Comparison of ENCODE assay signal across 8 cellular contexts in the genomic region with DNA sequence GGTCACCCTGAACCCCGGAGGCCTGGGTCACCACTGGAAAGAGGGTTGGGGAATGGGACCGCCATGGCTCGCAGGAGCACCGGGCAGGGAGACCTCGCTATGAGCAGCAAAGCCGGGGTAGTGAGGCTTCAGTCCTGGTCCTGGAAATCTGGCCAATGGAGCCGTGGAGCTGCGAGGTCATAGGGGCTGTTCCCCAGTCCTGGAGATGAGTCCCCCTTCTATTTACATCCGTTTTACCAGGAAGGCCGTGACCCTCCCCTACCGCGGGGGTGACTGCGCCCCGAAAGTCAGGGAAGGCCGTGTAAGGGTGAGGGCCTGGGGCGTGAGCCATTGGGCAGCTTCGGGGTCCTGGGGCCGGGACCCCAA. TPM values are rescaled to one million over a fixed set of nuclear protein-coding genes. Genes with fewer than 3 reads are reported as not detected.
DNase-seq lines count a peak whose midpoint lies in the region; ATAC-seq, FAIRE-seq and TF ChIP-seq lines count a peak whose summit lies in the region.

No MANE protein-coding gene starts in this region.

- no peak for TF ChIP-seq RAD21 in K562 (CRISPR knock-in tag; conservative IDR thresholded peaks at IDR 0.05 in 1 of 2, IDR thresholded peaks at IDR 0.05 in 1 of 2)

- H3K36me3 ChIP-seq in heart left ventricle (peaks cover 0 to 35% (median 9%) of the 10 kb centered on the region in 9 donors), K562 (ENCODE audit: control insufficient read depth, insufficient read depth, low read length) (peaks cover 35% of the 10 kb centered on the region; the same call in 1 of the 3 replicates), lung (ENCODE audit: control insufficient read depth in 2 of 2, insufficient read depth in 2 of 2, low read length in 2 of 2) (peaks cover 0 to 14% of the 10 kb centered on the region in 2 donors), upper lobe of right lung (no peaks in the 10 kb centered on the region)

- H3K79me2 ChIP-seq in K562 (ENCODE audit: control insufficient read depth, insufficient read depth, low read length): peaks cover 38% of the 10 kb centered on the region

- H3K4me3 ChIP-seq in heart left ventricle (peak overlapping the region; percentile 54 to 79 (median 66)), K562 (peak overlapping the region; percentile 65), lung (peak overlapping the region; percentile 34), upper lobe of right lung (peak overlapping the region; percentile 68)

- TF ChIP-seq POLR2A in heart left ventricle (IDR thresholded peaks at IDR 0.05): no peak
- no peak for TF ChIP-seq POLR2A in K562 (conservative IDR thresholded peaks at IDR 0.05)
- TF ChIP-seq POLR2A in GM18505 (IDR thresholded peaks at IDR 0.05; ENCODE audit: borderline replicate concordance, extremely low read depth, insufficient read depth, insufficient read length): no peak

- peak overlapping the region; percentile 57; the same call in 1 of the 2 replicates for H2AFZ ChIP-seq in K562 (ENCODE audit: low read depth, low read length)

- no peak for ATAC-seq in heart left ventricle
- ATAC-seq in left ventricle myocardium superior: no peak
- ATAC-seq in K562: no peak
- no peak for ATAC-seq in lung (ENCODE audit: insufficient read depth, low FRiP score)
- ATAC-seq in upper lobe of right lung: no peak
- ATAC-seq in GM19395 (IDR thresholded peaks at IDR 0.05; ENCODE audit: unreplicated experiment): no peak
- ATAC-seq in GM18505 (IDR thresholded peaks at IDR 0.05; ENCODE audit: unreplicated experiment): no peak

- TF ChIP-seq CTCF in heart left ventricle (IDR thresholded peaks at IDR 0.05) (no peak), K562 (IDR thresholded peaks at IDR 0.05 in 2 of 3, conservative IDR thresholded peaks at IDR 0.05 in 1 of 3; ENCODE audit: insufficient read depth in 2 of 3, low read depth in 1 of 3, low read length in 3 of 3) (no peak), lung (IDR thresholded peaks at IDR 0.05; ENCODE audit: control extremely low read depth, extremely low read depth) (no peak), upper lobe of right lung (IDR thresholded peaks at IDR 0.05) (no peak)

- H3K4me1 ChIP-seq in heart left ventricle (peaks cover 4 to 41% (median 27%) of the 10 kb centered on the region in 12 donors), K562 (replicated peaks in 1 of 2; ENCODE audit: control insufficient read depth in 2 of 2, insufficient read depth in 2 of 2, low read length in 2 of 2) (peaks cover 10 to 84% of the 10 kb centered on the region in 2 experiments; a peak in 4 of 5 replicates), lung (ENCODE audit: control insufficient read depth in 2 of 2, insufficient read depth in 2 of 2, low read length in 2 of 2) (peaks cover 5 to 10% of the 10 kb centered on the region in 2 donors), upper lobe of right lung (peaks cover 23% of the 10 kb centered on the region)

- no peaks in the 10 kb centered on the region for H3K9me3 ChIP-seq in heart left ventricle
- H3K9me3 ChIP-seq in K562 (replicated peaks; ENCODE audit: control insufficient read depth, insufficient read depth, low read depth, low read length): no peaks in the 10 kb centered on the region
- H3K9me3 ChIP-seq in lung (ENCODE audit: control insufficient read depth in 2 of 2, insufficient read depth in 1 of 2, low read length in 1 of 2): no peaks in the 10 kb centered on the region
- no peaks in the 10 kb centered on the region for H3K9me3 ChIP-seq in upper lobe of right lung

- DNase-seq in heart left ventricle (no peak), left ventricle myocardium superior (no peak), K562 (ENCODE audit: extremely low read depth in 1 of 4, low spot score in 3 of 4) (no peak), lung (ENCODE audit: low spot score) (no peak), upper lobe of right lung (no peak), occipital lobe (lab: John Stamatoyannopoulos, UW) (no peak)

- peak overlapping the region; percentile 75 to 96 (median 93) for H3K27ac ChIP-seq in heart left ventricle
- H3K27ac ChIP-seq in K562 (ENCODE audit: extremely low read depth, low read depth, low read length): peak overlapping the region; percentile 94
- peak overlapping the region; percentile 58 to 85 for H3K27ac ChIP-seq in lung (ENCODE audit: low read depth in 1 of 2, low read length in 1 of 2)
- peak overlapping the region; percentile 93 for H3K27ac ChIP-seq in upper lobe of right lung

- no peaks in the 10 kb centered on the region for H3K9me1 ChIP-seq in K562 (ENCODE audit: control insufficient read depth, insufficient read depth, low read length)

- in situ Hi-C loops in K562 (cut with MboI): no loop called here

- CTCF ChIA-PET in K562 (lab: Yijun Ruan, JAX; ENCODE audit: low intra/inter-chr PET ratio): no interaction called here

- H3K4me2 ChIP-seq in K562 (ENCODE audit: insufficient read depth, low read length): peak overlapping the region; percentile 85

- intact Hi-C loops in heart left ventricle (cut with DNase I) (loop anchor here in 1 of 10 donors (10.0 kb wide), 1 partner anchor 450 kb away; no protein-coding TSS in a partner anchor), left ventricle myocardium superior (cut with micrococcal nuclease) (no loop called here), K562 (cut with micrococcal nuclease) (loop anchor here (2.0 kb wide), 1 partner anchor 28 kb away; the partner anchor contains the start of gene CD151), upper lobe of right lung (cut with DNase I) (no loop called here)

- 4 to 10% (median 5%) methylated on average over 14 to 18 of the region's 18 CpGs for WGBS in heart left ventricle, 4 donors
- 12% methylated on average over 15 of the region's 18 CpGs for WGBS in K562 (ENCODE audit: insufficient coverage, low coverage, missing lambda C conversion rate)
- 3 to 6% methylated on average over 18 of the region's 18 CpGs for WGBS in lung, 2 donors

- H3K9ac ChIP-seq in K562 (ENCODE audit: insufficient read depth in 1 of 2, low read depth in 2 of 2, low read length in 2 of 2): peak overlapping the region; percentile 52 to 97

- POLR2A ChIA-PET in K562 (lab: Yijun Ruan, JAX): interaction anchor here (1.0 to 1.9 kb wide), 3 partner anchors 10 to 18 kb away, joined by 3 to 4 read pairs (median 4); no protein-coding TSS in a partner anchor

- no peaks in the 10 kb centered on the region for H4K20me1 ChIP-seq in K562 (replicated peaks; ENCODE audit: control insufficient read depth, insufficient read depth, low read length)

- BruUV-seq in K562 (replicated peaks; lab: Mats Ljungman, UMichigan): no TSS peak

- FAIRE-seq in K562 (lab: Jason Lieb, UNC): no peak

- H3K27me3 ChIP-seq in heart left ventricle (no peaks in the 10 kb centered on the region), K562 (ENCODE audit: control insufficient read depth in 2 of 2, insufficient read depth in 2 of 2, low read length in 2 of 2) (no peaks in the 10 kb centered on the region), lung (ENCODE audit: control insufficient read depth, insufficient read depth) (no peaks in the 10 kb centered on the region), upper lobe of right lung (no peaks in the 10 kb centered on the region)

- no peak for TF ChIP-seq EP300 in K562 (IDR thresholded peaks at IDR 0.05; ENCODE audit: low read length)

RNA-seq across cellular contexts. Expression of gene PIDD1, which starts 0.4 kb away (rescaled TPM):
- total RNA-seq in heart left ventricle: 10 to 100 TPM in 1 of 9 donors, 1 to 10 TPM in 8; 4.9 to 11.2 (median 6.6) TPM
- polyA plus RNA-seq in heart left ventricle: 10 to 100 TPM in 1 of 2 donors, 1 to 10 TPM in 1; 5.5 to 11.8 TPM
- 8.5 TPM for total RNA-seq in left ventricle myocardium superior
- 31.9 and 139 TPM in 2 replicates for total RNA-seq in K562 (2011; cell fraction: chromatin; rRNA removed; ENCODE audit: low replicate concordance)
- 157 and 166 TPM in 2 replicates for total RNA-seq in K562 (2011; cell fraction: nucleolus; rRNA removed)
- 58.5 and 69.8 TPM in 2 replicates for total RNA-seq in K562 (2011; cell fraction: nucleoplasm; rRNA removed)
- total RNA-seq in K562 (2014; rRNA removed): 13.2 and 18.7 TPM in 2 replicates
- total RNA-seq in K562 (2014; rRNA removed; fragmentation: Illumina TruSeq; extraction: Trizol): 0.95 and 1.0 TPM in 2 replicates
- total RNA-seq in K562 (2015; rRNA removed; fragmentation: Illumina TruSeq; extraction: Trizol): 7.3 and 7.6 TPM in 2 replicates
- total RNA-seq in K562 (2021): 31.3 and 32.1 TPM in 2 replicates
- polyA plus RNA-seq in K562 (2011; rRNA removed): 8.5 and 20.7 TPM in 2 replicates
- 13.4 and 29.0 TPM in 2 replicates for polyA plus RNA-seq in K562 (2011; cell fraction: cytosol; rRNA removed)
- 284 and 380 TPM in 2 replicates for polyA plus RNA-seq in K562 (2011; cell fraction: nucleus; rRNA removed)
- polyA plus RNA-seq in K562 (2012): 20.6 and 37.0 TPM in 2 replicates
- polyA plus RNA-seq in K562 (2014; fragmentation: Illumina TruSeq; extraction: Trizol): 3.0 and 11.1 TPM in 2 replicates
- polyA plus RNA-seq in K562 (2014; fragmentation: Nextera tagmentation; extraction: Ambion mirVana): under 1 TPM; 0.32 to 0.36 TPM
- polyA plus RNA-seq in K562 (2014; rRNA removed): 47.5 and 52.7 TPM in 2 replicates
- polyA minus RNA-seq in K562 (2011; rRNA and poly(A)+ RNA removed): 2.6 and 3.2 TPM in 2 replicates
- 11.4 and 11.9 TPM in 2 replicates for polyA minus RNA-seq in K562 (2011; cell fraction: cytosol; rRNA and poly(A)+ RNA removed)
- polyA minus RNA-seq in K562 (2011; cell fraction: nucleus; rRNA and poly(A)+ RNA removed): 53.5 and 55.9 TPM in 2 replicates
- 10 to 100 TPM in 1 of 2 donors, 1 to 10 TPM in 1; 8.7 to 15.3 TPM for total RNA-seq in lung
- 10 to 100 TPM in 1 of 2 donors, 1 to 10 TPM in 1; 8.5 to 16.9 TPM for polyA plus RNA-seq in lung
- total RNA-seq in upper lobe of right lung: 13.1 TPM
- 5.1 TPM for total RNA-seq in occipital lobe

RNA-seq across cellular contexts. Expression of gene RPLP2, which starts 5.2 kb away (rescaled TPM):
- total RNA-seq in heart left ventricle (1,000 to 10,000 TPM in 3 of 9 donors, 100 to 1,000 TPM in 6; 236 to 1,207 (median 933) TPM), left ventricle myocardium superior (942 TPM), K562 (2014; rRNA removed) (1,805 and 1,933 TPM in 2 replicates), K562 (2014; rRNA removed; fragmentation: Illumina TruSeq; extraction: Trizol) (1,134 and 1,237 TPM in 2 replicates), K562 (2015; rRNA removed; fragmentation: Illumina TruSeq; extraction: Trizol) (1,326 and 1,329 TPM in 2 replicates), K562 (2021) (3,807 and 3,932 TPM in 2 replicates), lung (1,000 to 10,000 TPM in 1 of 2 donors, 100 to 1,000 TPM in 1; 441 to 1,892 TPM), upper lobe of right lung (1,548 TPM), occipital lobe (227 TPM)
- polyA plus RNA-seq in heart left ventricle (1,000 to 10,000 TPM in 1 of 2 donors, 100 to 1,000 TPM in 1; 998 to 1,652 TPM), K562 (2011; rRNA removed) (687 and 817 TPM in 2 replicates), K562 (2014; fragmentation: Illumina TruSeq; extraction: Trizol) (528 and 867 TPM in 2 replicates), K562 (2014; fragmentation: Nextera tagmentation; extraction: Ambion mirVana) (1,000 to 10,000 TPM; 1,853 to 1,893 TPM), K562 (2014; rRNA removed) (1,548 and 1,633 TPM in 2 replicates), lung (1,000 to 10,000 TPM; 1,133 to 2,648 TPM)
- total RNA-seq in K562 (2011; cell fraction: chromatin; rRNA removed; ENCODE audit: low replicate concordance): 170 and 292 TPM in 2 replicates
- 396 and 422 TPM in 2 replicates for total RNA-seq in K562 (2011; cell fraction: nucleolus; rRNA removed)
- total RNA-seq in K562 (2011; cell fraction: nucleoplasm; rRNA removed): 508 and 986 TPM in 2 replicates
- 1,159 and 2,082 TPM in 2 replicates for polyA plus RNA-seq in K562 (2011; cell fraction: cytosol; rRNA removed)
- 711 and 782 TPM in 2 replicates for polyA plus RNA-seq in K562 (2011; cell fraction: nucleus; rRNA removed)
- 2,625 and 2,975 TPM in 2 replicates for polyA plus RNA-seq in K562 (2012)
- polyA minus RNA-seq in K562 (2011; rRNA and poly(A)+ RNA removed): 836 and 845 TPM in 2 replicates
- 1,403 and 1,771 TPM in 2 replicates for polyA minus RNA-seq in K562 (2011; cell fraction: cytosol; rRNA and poly(A)+ RNA removed)
- 148 and 275 TPM in 2 replicates for polyA minus RNA-seq in K562 (2011; cell fraction: nucleus; rRNA and poly(A)+ RNA removed)

RNA-seq across cellular contexts. Expression of gene SLC25A22, which starts 6.5 kb away (rescaled TPM):
- total RNA-seq in heart left ventricle (10 to 100 TPM in 1 of 9 donors, 1 to 10 TPM in 8; 2.1 to 12.8 (median 4.4) TPM), left ventricle myocardium superior (3.5 TPM), K562 (2014; rRNA removed) (17.0 and 21.5 TPM in 2 replicates), K562 (2014; rRNA removed; fragmentation: Illumina TruSeq; extraction: Trizol) (2.5 and 3.0 TPM in 2 replicates), K562 (2015; rRNA removed; fragmentation: Illumina TruSeq; extraction: Trizol) (11.4 and 11.8 TPM in 2 replicates), K562 (2021) (54.7 and 55.4 TPM in 2 replicates), lung (10 to 100 TPM; 10.6 to 38.2 TPM), upper lobe of right lung (20.8 TPM), occipital lobe (15.0 TPM)
- polyA plus RNA-seq in heart left ventricle (10 to 100 TPM in 1 of 2 donors, 1 to 10 TPM in 1; 2.6 to 12.7 TPM), K562 (2011; rRNA removed) (9.3 and 32.2 TPM in 2 replicates), K562 (2014; fragmentation: Illumina TruSeq; extraction: Trizol) (15.0 and 37.3 TPM in 2 replicates), K562 (2014; fragmentation: Nextera tagmentation; extraction: Ambion mirVana) (under 1 TPM; 0.41 to 0.44 TPM), K562 (2014; rRNA removed) (30.0 and 32.8 TPM in 2 replicates), lung (10 to 100 TPM; 18.6 to 36.4 TPM)
- 18.6 and 84.0 TPM in 2 replicates for total RNA-seq in K562 (2011; cell fraction: chromatin; rRNA removed; ENCODE audit: low replicate concordance)
- total RNA-seq in K562 (2011; cell fraction: nucleolus; rRNA removed): 75.0 and 76.5 TPM in 2 replicates
- 35.6 and 39.5 TPM in 2 replicates for total RNA-seq in K562 (2011; cell fraction: nucleoplasm; rRNA removed)
- polyA plus RNA-seq in K562 (2011; cell fraction: cytosol; rRNA removed): 10.7 and 26.2 TPM in 2 replicates
- 46.7 and 86.6 TPM in 2 replicates for polyA plus RNA-seq in K562 (2011; cell fraction: nucleus; rRNA removed)
- 25.7 and 28.8 TPM in 2 replicates for polyA plus RNA-seq in K562 (2012)
- polyA minus RNA-seq in K562 (2011; rRNA and poly(A)+ RNA removed): 6.1 and 7.3 TPM in 2 replicates
- polyA minus RNA-seq in K562 (2011; cell fraction: cytosol; rRNA and poly(A)+ RNA removed): 19.8 and 31.9 TPM in 2 replicates
- polyA minus RNA-seq in K562 (2011; cell fraction: nucleus; rRNA and poly(A)+ RNA removed): 14.7 and 16.0 TPM in 2 replicates

RNA-seq across cellular contexts. Expression of gene PNPLA2, which starts 14.1 kb away (rescaled TPM):
- 100 to 1,000 TPM; 141 to 348 (median 232) TPM for total RNA-seq in heart left ventricle
- polyA plus RNA-seq in heart left ventricle: 100 to 1,000 TPM; 112 to 133 TPM
- total RNA-seq in left ventricle myocardium superior: 321 TPM
- total RNA-seq in K562 (2011; cell fraction: chromatin; rRNA removed; ENCODE audit: low replicate concordance): 83.1 and 391 TPM in 2 replicates
- 282 and 286 TPM in 2 replicates for total RNA-seq in K562 (2011; cell fraction: nucleolus; rRNA removed)
- total RNA-seq in K562 (2011; cell fraction: nucleoplasm; rRNA removed): 136 and 157 TPM in 2 replicates
- 22.2 and 32.0 TPM in 2 replicates for total RNA-seq in K562 (2014; rRNA removed)
- total RNA-seq in K562 (2014; rRNA removed; fragmentation: Illumina TruSeq; extraction: Trizol): 3.6 and 5.0 TPM in 2 replicates
- total RNA-seq in K562 (2015; rRNA removed; fragmentation: Illumina TruSeq; extraction: Trizol): 8.4 and 9.0 TPM in 2 replicates
- 87.1 and 87.5 TPM in 2 replicates for total RNA-seq in K562 (2021)
- polyA plus RNA-seq in K562 (2011; rRNA removed): 6.9 and 29.3 TPM in 2 replicates
- 10.0 and 17.9 TPM in 2 replicates for polyA plus RNA-seq in K562 (2011; cell fraction: cytosol; rRNA removed)
- 266 and 420 TPM in 2 replicates for polyA plus RNA-seq in K562 (2011; cell fraction: nucleus; rRNA removed)
- polyA plus RNA-seq in K562 (2012): 39.2 and 88.0 TPM in 2 replicates
- 21.4 and 37.1 TPM in 2 replicates for polyA plus RNA-seq in K562 (2014; fragmentation: Illumina TruSeq; extraction: Trizol)
- under 1 TPM; 0.39 TPM for polyA plus RNA-seq in K562 (2014; fragmentation: Nextera tagmentation; extraction: Ambion mirVana)
- 36.4 and 49.4 TPM in 2 replicates for polyA plus RNA-seq in K562 (2014; rRNA removed)
- polyA minus RNA-seq in K562 (2011; rRNA and poly(A)+ RNA removed): 9.2 and 12.6 TPM in 2 replicates
- polyA minus RNA-seq in K562 (2011; cell fraction: cytosol; rRNA and poly(A)+ RNA removed): 26.3 TPM in 2 replicates
- 88.9 and 90.9 TPM in 2 replicates for polyA minus RNA-seq in K562 (2011; cell fraction: nucleus; rRNA and poly(A)+ RNA removed)
- 100 to 1,000 TPM in 1 of 2 donors, 10 to 100 TPM in 1; 65.1 to 160 TPM for total RNA-seq in lung
- polyA plus RNA-seq in lung: 10 to 100 TPM; 76.1 to 92.4 TPM
- 143 TPM for total RNA-seq in upper lobe of right lung
- total RNA-seq in occipital lobe: 5.3 TPM

RNA-seq across cellular contexts. Expression of gene CEND1, which starts 14.7 kb away (rescaled TPM):
- total RNA-seq in heart left ventricle (1 to 10 TPM in 1 of 9 donors, under 1 TPM in 6, not detected in 2; 0.25 to 1.1 (median 0.37) TPM), left ventricle myocardium superior (not detected), K562 (2014; rRNA removed) (0.18 and 0.73 TPM in 2 replicates), K562 (2014; rRNA removed; fragmentation: Illumina TruSeq; extraction: Trizol) (not detected in 2 replicates), K562 (2015; rRNA removed; fragmentation: Illumina TruSeq; extraction: Trizol) (not detected in 2 replicates), K562 (2021) (0.16 and 0.63 TPM in 2 replicates), lung (under 1 TPM in 1 of 2 donors, not detected in 1; 0.18 TPM), upper lobe of right lung (not detected), occipital lobe (5.9 TPM)
- polyA plus RNA-seq in heart left ventricle (under 1 TPM; 0.46 to 0.50 TPM), K562 (2011; rRNA removed) (not detected in 2 replicates), K562 (2014; fragmentation: Illumina TruSeq; extraction: Trizol) (0.13 and 0.24 TPM in 2 replicates), K562 (2014; fragmentation: Nextera tagmentation; extraction: Ambion mirVana) (not detected), K562 (2014; rRNA removed) (1.2 TPM in 1 of 2 replicates, not detected in the other), lung (under 1 TPM; 0.10 to 0.14 TPM)
- total RNA-seq in K562 (2011; cell fraction: chromatin; rRNA removed; ENCODE audit: low replicate concordance): not detected in 2 replicates
- not detected in 2 replicates for total RNA-seq in K562 (2011; cell fraction: nucleolus; rRNA removed)
- not detected in 2 replicates for total RNA-seq in K562 (2011; cell fraction: nucleoplasm; rRNA removed)
- 0.06 TPM in 1 of 2 replicates, not detected in the other for polyA plus RNA-seq in K562 (2011; cell fraction: cytosol; rRNA removed)
- polyA plus RNA-seq in K562 (2011; cell fraction: nucleus; rRNA removed): not detected in 2 replicates
- 0.28 and 0.31 TPM in 2 replicates for polyA plus RNA-seq in K562 (2012)
- not detected in 2 replicates for polyA minus RNA-seq in K562 (2011; rRNA and poly(A)+ RNA removed)
- polyA minus RNA-seq in K562 (2011; cell fraction: cytosol; rRNA and poly(A)+ RNA removed): not detected in 2 replicates
- not detected in 2 replicates for polyA minus RNA-seq in K562 (2011; cell fraction: nucleus; rRNA and poly(A)+ RNA removed)
